Comparison of ENCODE assay signal across 8 cellular contexts in genomic region chr1:236604218-236605029, GRCh38. TPM values are rescaled to one million over a fixed set of nuclear protein-coding genes. Genes with fewer than 3 reads are reported as not detected.
DNase-seq lines count a peak whose midpoint lies in the region; TF ChIP-seq lines count a peak whose summit lies in the region.

A gene with protein sequence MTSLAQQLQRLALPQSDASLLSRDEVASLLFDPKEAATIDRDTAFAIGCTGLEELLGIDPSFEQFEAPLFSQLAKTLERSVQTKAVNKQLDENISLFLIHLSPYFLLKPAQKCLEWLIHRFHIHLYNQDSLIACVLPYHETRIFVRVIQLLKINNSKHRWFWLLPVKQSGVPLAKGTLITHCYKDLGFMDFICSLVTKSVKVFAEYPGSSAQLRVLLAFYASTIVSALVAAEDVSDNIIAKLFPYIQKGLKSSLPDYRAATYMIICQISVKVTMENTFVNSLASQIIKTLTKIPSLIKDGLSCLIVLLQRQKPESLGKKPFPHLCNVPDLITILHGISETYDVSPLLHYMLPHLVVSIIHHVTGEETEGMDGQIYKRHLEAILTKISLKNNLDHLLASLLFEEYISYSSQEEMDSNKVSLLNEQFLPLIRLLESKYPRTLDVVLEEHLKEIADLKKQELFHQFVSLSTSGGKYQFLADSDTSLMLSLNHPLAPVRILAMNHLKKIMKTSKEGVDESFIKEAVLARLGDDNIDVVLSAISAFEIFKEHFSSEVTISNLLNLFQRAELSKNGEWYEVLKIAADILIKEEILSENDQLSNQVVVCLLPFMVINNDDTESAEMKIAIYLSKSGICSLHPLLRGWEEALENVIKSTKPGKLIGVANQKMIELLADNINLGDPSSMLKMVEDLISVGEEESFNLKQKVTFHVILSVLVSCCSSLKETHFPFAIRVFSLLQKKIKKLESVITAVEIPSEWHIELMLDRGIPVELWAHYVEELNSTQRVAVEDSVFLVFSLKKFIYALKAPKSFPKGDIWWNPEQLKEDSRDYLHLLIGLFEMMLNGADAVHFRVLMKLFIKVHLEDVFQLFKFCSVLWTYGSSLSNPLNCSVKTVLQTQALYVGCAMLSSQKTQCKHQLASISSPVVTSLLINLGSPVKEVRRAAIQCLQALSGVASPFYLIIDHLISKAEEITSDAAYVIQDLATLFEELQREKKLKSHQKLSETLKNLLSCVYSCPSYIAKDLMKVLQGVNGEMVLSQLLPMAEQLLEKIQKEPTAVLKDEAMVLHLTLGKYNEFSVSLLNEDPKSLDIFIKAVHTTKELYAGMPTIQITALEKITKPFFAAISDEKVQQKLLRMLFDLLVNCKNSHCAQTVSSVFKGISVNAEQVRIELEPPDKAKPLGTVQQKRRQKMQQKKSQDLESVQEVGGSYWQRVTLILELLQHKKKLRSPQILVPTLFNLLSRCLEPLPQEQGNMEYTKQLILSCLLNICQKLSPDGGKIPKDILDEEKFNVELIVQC (N-terminal part only) (minus strand): TSS chr1:236604516. CDS start chr1:236604095, 421 bp downstream.

- H3K27me3 ChIP-seq in H7 (ENCODE audit: control insufficient read depth, insufficient read depth, low read length) = no peaks in the 10 kb centered on the region

- peaks cover 19% of the 10 kb centered on the region for H3K4me1 Mint-ChIP-seq in nephron
- peaks cover 43% of the 10 kb centered on the region for H3K4me1 Mint-ChIP-seq in stimulated activated naive CD8-positive, alpha-beta T cell treated with anti-CD3 and anti-CD28 coated beads, Interleukin-15, Interleukin-2, amounts not matched to agents 100 ng/mL and 50 ng/mL, for 24 hours (ENCODE audit: low read depth)

- peaks cover 1% of the 10 kb centered on the region; the same call in 1 of the 2 replicates for H3K36me3 ChIP-seq in H7 (replicated peaks; ENCODE audit: control insufficient read depth, insufficient read depth, low read length)

- peak within 1 kb of the TSS; percentile 83 to 91 (median 84) for H3K27ac Mint-ChIP-seq in nephron
- peak within 1 kb of the TSS; percentile 92 for H3K27ac Mint-ChIP-seq in stimulated activated naive CD8-positive, alpha-beta T cell treated with anti-CD3 and anti-CD28 coated beads, Interleukin-15, Interleukin-2, amounts not matched to agents 100 ng/mL and 50 ng/mL, for 24 hours

- H3K4me3 ChIP-seq in H7 (ENCODE audit: insufficient read depth, low read depth, low read length) (peak within 1 kb of the TSS; percentile 89), fibroblast of the aortic adventitia (ENCODE audit: low read depth, low read length) (peak within 1 kb of the TSS; percentile 80)

- TF ChIP-seq CTCF in fibroblast of the aortic adventitia (IDR thresholded peaks at IDR 0.05; ENCODE audit: insufficient read depth, low read length) (no peak), nephron (IDR thresholded peaks at IDR 0.05; ENCODE audit: unreplicated experiment in 3 of 3) (no peak)

- peak; percentile 97 for DNase-seq in ELF-1 (ENCODE audit: low read depth, low spot score)
- DNase-seq in H7 = peak; percentile 77
- peak; percentile 94 for DNase-seq in M059J (ENCODE audit: low read depth)
- DNase-seq in SHP77 (lab: John Stamatoyannopoulos, UW) = peak; percentile 89 to 94
- DNase-seq in activated effector memory CD4-positive, alpha-beta T cell treated with Interleukin-2 at 50 U/mL for 16 hours = peak; percentile 79
- peak; percentile 95 for DNase-seq in fibroblast of the aortic adventitia (ENCODE audit: low read depth)

- no peaks in the 10 kb centered on the region for H3K9me3 Mint-ChIP-seq in nephron
- H3K9me3 Mint-ChIP-seq in stimulated activated naive CD8-positive, alpha-beta T cell treated with anti-CD3 and anti-CD28 coated beads, Interleukin-15, Interleukin-2, amounts not matched to agents 100 ng/mL and 50 ng/mL, for 24 hours = no peaks in the 10 kb centered on the region

- H3K27me3 Mint-ChIP-seq in nephron (ENCODE audit: low read depth) = no peaks in the 10 kb centered on the region
- peaks cover 8% of the 10 kb centered on the region for H3K27me3 Mint-ChIP-seq in stimulated activated naive CD8-positive, alpha-beta T cell treated with anti-CD3 and anti-CD28 coated beads, Interleukin-15, Interleukin-2, amounts not matched to agents 100 ng/mL and 50 ng/mL, for 24 hours

- peaks cover 5% of the 10 kb centered on the region for H3K36me3 Mint-ChIP-seq in nephron (ENCODE audit: low read depth)
- H3K36me3 Mint-ChIP-seq in stimulated activated naive CD8-positive, alpha-beta T cell treated with anti-CD3 and anti-CD28 coated beads, Interleukin-15, Interleukin-2, amounts not matched to agents 100 ng/mL and 50 ng/mL, for 24 hours (ENCODE audit: low read depth) = peaks cover 35% of the 10 kb centered on the region

- peak within 1 kb of the TSS; percentile 91 to 96 (median 95) for H3K4me3 Mint-ChIP-seq in nephron
- peak within 1 kb of the TSS; percentile 86 for H3K4me3 Mint-ChIP-seq in stimulated activated naive CD8-positive, alpha-beta T cell treated with anti-CD3 and anti-CD28 coated beads, Interleukin-15, Interleukin-2, amounts not matched to agents 100 ng/mL and 50 ng/mL, for 24 hours

RNA-seq across cellular contexts. Expression of the gene that starts here (rescaled TPM):
- total RNA-seq in H7 (2014; rRNA removed; shearing (Covaris generic)) = 71.0 and 76.1 TPM in 2 replicates
- total RNA-seq in M059J (2014; rRNA removed; shearing (Covaris generic)) = 15.1 and 21.8 TPM in 2 replicates
- total RNA-seq in fibroblast of the aortic adventitia (ENCODE audit: low replicate concordance) = 48.6 and 62.5 TPM in 2 replicates

Comparison
In these comparisons a context has a peak if more than half of its experiments do, and no peak if none do; other contexts are left out.
1. Peak in every context shown above with its lines: DNase-seq and H3K4me3 ChIP-seq.